In the genomic region with DNA sequence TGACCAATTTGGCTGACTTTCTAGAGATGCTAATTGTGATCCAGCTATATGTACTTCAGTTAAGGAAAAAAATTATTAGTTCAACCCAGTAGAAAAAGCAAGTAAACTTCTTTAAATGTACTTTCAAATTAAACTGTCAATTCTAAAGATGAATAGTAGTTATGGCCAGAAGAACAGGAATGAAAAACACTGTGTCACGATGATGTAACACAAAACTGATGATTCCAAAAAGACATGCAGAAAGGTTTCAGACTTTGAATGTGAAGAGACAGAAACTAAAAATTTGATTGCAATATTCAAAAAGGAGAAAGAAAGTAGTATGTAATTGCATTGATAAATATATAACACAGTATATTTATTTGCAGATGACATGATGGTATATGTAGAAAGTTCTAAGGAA, we compare ENCODE assay signal across 31 cellular contexts.
"Had no signal": no experiment of that assay in that cellular context is flagged by ENCODE, and none has a peak within 500 bp of the region (broad histone marks: within the 10 kb centered on the region; RNA-seq: fewer than 3 reads in every experiment).

No MANE protein-coding gene starts in this region.

- H3K4me3 ChIP-seq: coronary artery, dorsolateral prefrontal cortex, gastroesophageal sphincter, heart right ventricle, hepatocyte had no signal

- H3K27ac ChIP-seq: brain microvascular endothelial cell, coronary artery, dorsolateral prefrontal cortex, gastroesophageal sphincter, heart right ventricle, hepatocyte had no signal

- H3K4me2 ChIP-seq: hepatocyte had no signal

- H3K9me3 Mint-ChIP-seq: activated CD4-positive, alpha-beta T cell treated with anti-CD3 and anti-CD28 coated beads, Interleukin-2, amount 10 ng/mL, durations not matched to agents 7 days and 5 days; activated CD8-positive, alpha-beta T cell treated with anti-CD3 and anti-CD28 coated beads for 36 hours; activated T-helper 17 cell treated with anti-CD3 and anti-CD28 coated beads, Interleukin-2, amount 50 U/mL, for 72 hours; central memory CD8-positive, alpha-beta T cell; dendritic cell treated with granulocyte-macrophage colony-stimulating factor and Interleukin-4, amounts not matched to agents 40 ng/mL and 50 ng/mL, for 4 days had no signal

- H3K27me3 Mint-ChIP-seq: activated naive CD8-positive, alpha-beta T cell; central memory CD8-positive, alpha-beta T cell had no signal

- H3K79me2 ChIP-seq: hepatocyte had no signal

- H3K36me3 ChIP-seq: brain microvascular endothelial cell, gastroesophageal sphincter, heart right ventricle had no signal

- DNase-seq: activated CD4-positive, alpha-beta T cell treated with anti-CD3 and anti-CD28 coated beads for 36 hours; activated CD4-positive, alpha-beta T cell treated with anti-CD3 and anti-CD28 coated beads, Interleukin-2, amount 10 ng/mL, durations not matched to agents 7 days and 5 days; activated CD4-positive, alpha-beta T cell treated with anti-CD3 and anti-CD28 coated beads, Interleukin-2, amount 50 U/mL, for 4 hours; activated CD4-positive, CD25-positive, alpha-beta regulatory T cell; activated CD4-positive, CD25-positive, alpha-beta regulatory T cell treated with anti-CD3 and anti-CD28 coated beads, Interleukin-2, amount 50 U/mL, for 72 hours; activated CD8-positive, alpha-beta memory T cell treated with anti-CD3 and anti-CD28 coated beads for 24 hours; activated CD8-positive, alpha-beta T cell treated with anti-CD3 and anti-CD28 coated beads for 36 hours; activated effector memory CD4-positive, alpha-beta T cell treated with Interleukin-2 at 50 U/mL for 16 hours; activated gamma-delta T cell treated with Interleukin-2 at 50 U/mL for 16 hours; activated naive CD4-positive, alpha-beta T cell treated with anti-CD3 and anti-CD28 coated beads, Interleukin-2, amount 50 U/mL, for 16 hours; activated naive CD4-positive, alpha-beta T cell treated with Interleukin-2 at 50 U/mL for 16 hours; activated T-cell treated with anti-CD3 and anti-CD28 coated beads, Interleukin-2, amount 50 U/mL, for 4 hours; amniotic stem cell; anterior cingulate cortex; brain microvascular endothelial cell; dorsolateral prefrontal cortex; effector memory CD4-positive, alpha-beta T cell; endodermal cell; foreskin melanocyte; heart right ventricle; T-helper 2 cell had no signal

- H3K27ac Mint-ChIP-seq: activated CD4-positive, alpha-beta T cell treated with anti-CD3 and anti-CD28 coated beads for 36 hours; activated CD4-positive, alpha-beta T cell treated with anti-CD3 and anti-CD28 coated beads, Interleukin-2, amount 10 ng/mL, durations not matched to agents 7 days and 5 days; activated CD8-positive, alpha-beta T cell treated with anti-CD3 and anti-CD28 coated beads for 36 hours; activated naive CD8-positive, alpha-beta T cell; activated T-helper 17 cell treated with anti-CD3 and anti-CD28 coated beads, Interleukin-2, amount 50 U/mL, for 72 hours; dendritic cell treated with granulocyte-macrophage colony-stimulating factor and Interleukin-4, amounts not matched to agents 40 ng/mL and 50 ng/mL, for 4 days; endodermal cell had no signal

- H3K4me3 Mint-ChIP-seq: activated CD4-positive, alpha-beta T cell treated with anti-CD3 and anti-CD28 coated beads for 36 hours; activated CD4-positive, alpha-beta T cell treated with anti-CD3 and anti-CD28 coated beads, Interleukin-2, amount 10 ng/mL, durations not matched to agents 7 days and 5 days; activated CD8-positive, alpha-beta T cell treated with anti-CD3 and anti-CD28 coated beads for 36 hours; activated naive CD8-positive, alpha-beta T cell; activated T-cell treated with anti-CD3 and anti-CD28 coated beads, Interleukin-2, amount 50 U/mL, for 4 hours; activated T-helper 17 cell treated with anti-CD3 and anti-CD28 coated beads, Interleukin-2, amount 50 U/mL, for 72 hours; central memory CD8-positive, alpha-beta T cell; dendritic cell treated with granulocyte-macrophage colony-stimulating factor and Interleukin-4, amounts not matched to agents 40 ng/mL and 50 ng/mL, for 4 days; endodermal cell had no signal

- H3K36me3 Mint-ChIP-seq: activated naive CD8-positive, alpha-beta T cell had no signal

- H3K27me3 ChIP-seq: dorsolateral prefrontal cortex, gastroesophageal sphincter, heart right ventricle, hepatocyte had no signal

- FAIRE-seq: astrocyte, bronchial epithelial cell had no signal

- ATAC-seq: activated CD4-positive, alpha-beta T cell treated with anti-CD3 and anti-CD28 coated beads for 36 hours; activated CD8-positive, alpha-beta T cell treated with anti-CD3 and anti-CD28 coated beads for 36 hours; activated T-cell treated with anti-CD3 and anti-CD28 coated beads, Interleukin-2, amount 50 U/mL, for 4 hours; activated T-helper 17 cell treated with anti-CD3 and anti-CD28 coated beads, Interleukin-2, amount 50 U/mL, for 72 hours; esophagus mucosa; gastroesophageal sphincter; heart right ventricle had no signal

- H2AFZ ChIP-seq: hepatocyte had no signal

- H3K4me1 ChIP-seq: gastroesophageal sphincter had no signal

- H3K4me1 Mint-ChIP-seq: activated CD4-positive, alpha-beta T cell treated with anti-CD3 and anti-CD28 coated beads for 36 hours; activated CD4-positive, alpha-beta T cell treated with anti-CD3 and anti-CD28 coated beads, Interleukin-2, amount 10 ng/mL, durations not matched to agents 7 days and 5 days; activated T-helper 17 cell treated with anti-CD3 and anti-CD28 coated beads, Interleukin-2, amount 50 U/mL, for 72 hours; central memory CD8-positive, alpha-beta T cell had no signal
